ENCODE assay signal across 1 cellular context in genomic region chr22:32579533-32580220, GRCh38.
TF ChIP-seq lines count a peak whose summit lies in the region.

No MANE protein-coding gene starts in this region.

TF ChIP-seq in HepG2, 621 proteins besides CTCF, POLR2A, EP300 and RAD21 (continued from another document and continues in another):
- TF ChIP-seq ZNF362 (CRISPR knock-in tag; IDR thresholded peaks at IDR 0.05; ENCODE audit: borderline replicate concordance) = no peak
- TF ChIP-seq ZKSCAN1 (IDR thresholded peaks at IDR 0.05; ENCODE audit: low read length) = no peak
- peak; percentile 42; the same call in 1 of the 2 replicates for TF ChIP-seq MTA1 (CRISPR knock-in tag; IDR thresholded peaks at IDR 0.05; ENCODE audit: borderline replicate concordance)
- no peak for TF ChIP-seq ZNF83 (CRISPR knock-in tag; IDR thresholded peaks at IDR 0.05; ENCODE audit: borderline replicate concordance)
- TF ChIP-seq ZBTB26 (CRISPR knock-in tag; IDR thresholded peaks at IDR 0.05; ENCODE audit: borderline replicate concordance) = 0 out of 2 replicates have a peak, but pooled peaks have one; percentile 42
- no peak for TF ChIP-seq SIN3B (IDR thresholded peaks at IDR 0.05; ENCODE audit: low read length)
- 0 out of 2 replicates have a peak, but pooled peaks have one; percentile 7 for TF ChIP-seq ZNF629 (CRISPR knock-in tag; conservative IDR thresholded peaks at IDR 0.05)
- no peak for TF ChIP-seq ZNF749 (CRISPR knock-in tag; IDR thresholded peaks at IDR 0.05; ENCODE audit: borderline replicate concordance)
- TF ChIP-seq ZFP90 (CRISPR knock-in tag; IDR thresholded peaks at IDR 0.05; ENCODE audit: borderline replicate concordance) = no peak
- no peak for TF ChIP-seq ISL2 (CRISPR knock-in tag; IDR thresholded peaks at IDR 0.05)
- no peak for TF ChIP-seq LBX2 (CRISPR knock-in tag; IDR thresholded peaks at IDR 0.05; ENCODE audit: borderline replicate concordance)
- TF ChIP-seq ZNF790 (CRISPR knock-in tag; IDR thresholded peaks at IDR 0.05; ENCODE audit: borderline replicate concordance) = no peak
- no peak for TF ChIP-seq TRIM22 (IDR thresholded peaks at IDR 0.05)
- no peak for TF ChIP-seq PAF1 (CRISPR knock-in tag; IDR thresholded peaks at IDR 0.05)
- no peak for TF ChIP-seq SNRNP70 (IDR thresholded peaks at IDR 0.05; ENCODE audit: low read depth, low read length)
- no peak for TF ChIP-seq DRAP1 (CRISPR knock-in tag; IDR thresholded peaks at IDR 0.05)
- TF ChIP-seq KAT2B (IDR thresholded peaks at IDR 0.05; ENCODE audit: borderline replicate concordance, low read depth, low read length) = no peak
- TF ChIP-seq ZFP36 (IDR thresholded peaks at IDR 0.05; ENCODE audit: borderline replicate concordance, low read depth, low read length, partially characterized antibody) = no peak
- 0 out of 2 replicates have a peak, but pooled peaks have one; percentile 45 for TF ChIP-seq ZFP41 (CRISPR knock-in tag; IDR thresholded peaks at IDR 0.05; ENCODE audit: borderline replicate concordance)
- no peak for TF ChIP-seq EED (CRISPR knock-in tag; IDR thresholded peaks at IDR 0.05)
- peak; percentile 73; the same call in 1 of the 2 replicates for TF ChIP-seq MIER2 (CRISPR knock-in tag; IDR thresholded peaks at IDR 0.05)
- no peak for TF ChIP-seq ZBTB1 (CRISPR knock-in tag; IDR thresholded peaks at IDR 0.05; ENCODE audit: borderline replicate concordance)
- TF ChIP-seq ERF (CRISPR knock-in tag; IDR thresholded peaks at IDR 0.05) = peak; percentile 60; the same call in 1 of the 2 replicates
- TF ChIP-seq SRF (IDR thresholded peaks at IDR 0.05; ENCODE audit: low read depth, low read length) = no peak
- TF ChIP-seq U2AF1 (optimal IDR thresholded peaks at IDR 0.05; ENCODE audit: low read depth, low read length) = no peak
- TF ChIP-seq AHDC1 (CRISPR knock-in tag; IDR thresholded peaks at IDR 0.05; ENCODE audit: borderline replicate concordance) = peak; percentile 74; the same call in 1 of the 2 replicates
- TF ChIP-seq ZNF264 (CRISPR knock-in tag; IDR thresholded peaks at IDR 0.05) = no peak
- TF ChIP-seq FOXA1 (IDR thresholded peaks at IDR 0.05) = no peak
- TF ChIP-seq FOXA1 (CRISPR knock-in tag; IDR thresholded peaks at IDR 0.05) = 0 out of 2 replicates have a peak, but pooled peaks have one; percentile 12
- TF ChIP-seq GTF2F1 (IDR thresholded peaks at IDR 0.05; ENCODE audit: low read length) = no peak
- no peak for TF ChIP-seq E2F5 (CRISPR knock-in tag; conservative IDR thresholded peaks at IDR 0.05)
- TF ChIP-seq ZNF770 (CRISPR knock-in tag; IDR thresholded peaks at IDR 0.05) = no peak
- no peak for TF ChIP-seq ZNF576 (CRISPR knock-in tag; IDR thresholded peaks at IDR 0.05)
- TF ChIP-seq ZNF737 (CRISPR knock-in tag; IDR thresholded peaks at IDR 0.05; ENCODE audit: borderline replicate concordance) = no peak
- TF ChIP-seq GLI4 (CRISPR knock-in tag; IDR thresholded peaks at IDR 0.05; ENCODE audit: borderline replicate concordance) = no peak
- TF ChIP-seq ZNF703 (CRISPR knock-in tag; IDR thresholded peaks at IDR 0.05; ENCODE audit: borderline replicate concordance) = no peak
- no peak for TF ChIP-seq DNMT3B (CRISPR knock-in tag; conservative IDR thresholded peaks at IDR 0.05)
- no peak for TF ChIP-seq ZNF382 (CRISPR knock-in tag; IDR thresholded peaks at IDR 0.05; ENCODE audit: borderline replicate concordance)
- TF ChIP-seq ZNF224 (CRISPR knock-in tag; IDR thresholded peaks at IDR 0.05) = no peak
- no peak for TF ChIP-seq ARID4A (CRISPR knock-in tag; IDR thresholded peaks at IDR 0.05; ENCODE audit: borderline replicate concordance)
- no peak for TF ChIP-seq ZUFSP (CRISPR knock-in tag; IDR thresholded peaks at IDR 0.05; ENCODE audit: borderline replicate concordance)
- no peak for TF ChIP-seq ZNF441 (CRISPR knock-in tag; IDR thresholded peaks at IDR 0.05; ENCODE audit: borderline replicate concordance)
- 0 out of 2 replicates have a peak, but pooled peaks have one; percentile 28 for TF ChIP-seq ESRRA (CRISPR knock-in tag; IDR thresholded peaks at IDR 0.05; ENCODE audit: low read depth)
- no peak for TF ChIP-seq ZSCAN22 (CRISPR knock-in tag; IDR thresholded peaks at IDR 0.05)
